Comparison of ENCODE assay signal across 22 cellular contexts in the genomic region with DNA sequence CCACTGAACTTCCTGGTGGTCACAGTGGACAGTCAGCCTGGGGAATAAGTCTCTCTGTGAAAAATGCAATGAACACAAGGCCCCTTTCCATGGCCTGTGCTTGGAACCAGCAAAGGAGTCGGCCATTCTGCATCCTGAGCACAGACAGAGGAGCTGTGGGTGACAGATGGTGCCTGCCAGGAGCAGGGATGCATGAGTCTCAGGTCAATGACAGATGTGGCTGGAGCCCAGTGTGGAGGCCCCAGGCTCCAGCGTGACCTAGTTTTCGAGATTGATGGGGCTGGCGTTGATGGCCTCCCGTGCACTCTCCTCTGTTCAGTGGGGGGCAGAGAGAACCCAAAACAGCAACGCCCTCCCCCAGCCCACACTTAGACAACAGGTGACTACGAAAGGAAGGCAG. TPM values are rescaled to one million over a fixed set of nuclear protein-coding genes. Genes with fewer than 3 reads are reported as not detected.
DNase-seq lines count a peak whose midpoint lies in the region; ATAC-seq and TF ChIP-seq lines count a peak whose summit lies in the region.
"Had no signal": no experiment of that assay in that cellular context is flagged by ENCODE, and none has a peak within 500 bp of the region (broad histone marks: within the 10 kb centered on the region; RNA-seq: fewer than 3 reads in every experiment).

No MANE protein-coding gene starts in this region.

- H3K4me3 Mint-ChIP-seq in activated CD4-positive, alpha-beta T cell treated with anti-CD3 and anti-CD28 coated beads for 36 hours: no peak overlapping the region
- no peak overlapping the region for H3K4me3 Mint-ChIP-seq in brain
- H3K4me3 Mint-ChIP-seq: mesothelial cell of epicardium, nephron progenitor cell had no signal

- H3K36me3 Mint-ChIP-seq in activated CD4-positive, alpha-beta T cell treated with anti-CD3 and anti-CD28 coated beads for 36 hours (ENCODE audit: low read depth): peaks cover 90% of the 10 kb centered on the region
- H3K36me3 Mint-ChIP-seq in brain: no peaks in the 10 kb centered on the region
- H3K36me3 Mint-ChIP-seq: mesothelial cell of epicardium had no signal

- no peaks in the 10 kb centered on the region for H3K79me2 ChIP-seq in PC-3 (ENCODE audit: low read length)

- peaks cover 99% of the 10 kb centered on the region for H3K4me1 Mint-ChIP-seq in activated CD4-positive, alpha-beta T cell treated with anti-CD3 and anti-CD28 coated beads for 36 hours
- peaks cover 34% of the 10 kb centered on the region for H3K4me1 Mint-ChIP-seq in brain

- POLR2A ChIA-PET in activated CD4-positive, alpha-beta T cell treated with anti-CD3 and anti-CD28 coated beads for 36 hours (lab: Charles Lee): interaction anchor here (0.9 to 1.1 kb wide), 3 partner anchors 11 to 40 kb away, joined by 4 to 5 read pairs (median 4); no protein-coding TSS in a partner anchor
- POLR2A ChIA-PET in PC-3 (lab: Charles Lee; ENCODE audit: unreplicated experiment): no interaction called here

- no peak overlapping the region for H3K9ac ChIP-seq in PC-3 (ENCODE audit: low read length)

- peak overlapping the region; percentile 44 for H3K27ac Mint-ChIP-seq in activated CD4-positive, alpha-beta T cell treated with anti-CD3 and anti-CD28 coated beads for 36 hours
- H3K27ac Mint-ChIP-seq in brain: peak overlapping the region in 3 of 5 experiments; percentile 27 to 76 (median 50)
- H3K27ac Mint-ChIP-seq: activated T-cell treated with anti-CD3 and anti-CD28 coated beads, Interleukin-2, amount 50 U/mL, for 72 hours; mesothelial cell of epicardium had no signal

- H3K9me3 ChIP-seq in PC-3 (ENCODE audit: low read length): no peaks in the 10 kb centered on the region
- H3K9me3 ChIP-seq: BE2C, prostate gland, upper lobe of right lung had no signal

- no peak overlapping the region for H3K4me3 ChIP-seq in PC-3 (ENCODE audit: low read length)
- H3K4me3 ChIP-seq: coronary artery, prostate gland, upper lobe of right lung had no signal

- H3K27me3 Mint-ChIP-seq in activated CD4-positive, alpha-beta T cell treated with anti-CD3 and anti-CD28 coated beads for 36 hours: no peaks in the 10 kb centered on the region
- peaks cover 5% of the 10 kb centered on the region for H3K27me3 Mint-ChIP-seq in brain

- no peak for DNase-seq in activated CD4-positive, alpha-beta T cell treated with anti-CD3 and anti-CD28 coated beads for 36 hours
- no peak for DNase-seq in activated CD4-positive, alpha-beta T cell treated with anti-CD3 and anti-CD28 coated beads, Interleukin-2, amount 50 U/mL, for 1 hour
- DNase-seq in NCI-H2171 treated with DMSO at 0.1 percent for 48 hours (lab: John Stamatoyannopoulos, UW): peak; percentile 84
- peak; percentile 22 for DNase-seq in stimulated activated CD8-positive, alpha-beta memory T cell treated with anti-CD3 and anti-CD28 coated beads, Interleukin-4, amount 100 ng/mL, for 48 hours
- no peak for DNase-seq in A172 (ENCODE audit: low spot score)
- no peak for DNase-seq in PC-3
- DNase-seq: activated T-cell treated with anti-CD3 and anti-CD28 coated beads, Interleukin-2, amount 50 U/mL, for 72 hours; BE2C; Calu3; head of caudate nucleus; Kasumi-1; NCI-H1930; nephron progenitor cell; RPMI8226; upper lobe of right lung had no signal

- no peaks in the 10 kb centered on the region for H3K36me3 ChIP-seq in PC-3 (ENCODE audit: low read depth, low read length)
- H3K36me3 ChIP-seq: BE2C, prostate gland, upper lobe of right lung had no signal

- CTCF ChIA-PET in activated CD4-positive, alpha-beta T cell treated with anti-CD3 and anti-CD28 coated beads for 36 hours (lab: Charles Lee): interaction anchor here (1.0 to 6.1 kb wide), 2 partner anchors 11 to 45 kb away, joined by 4 to 64 read pairs; no protein-coding TSS in a partner anchor
- CTCF ChIA-PET in PC-3 (lab: Charles Lee): no interaction called here

- intact Hi-C loops in activated CD4-positive, alpha-beta T cell treated with anti-CD3 and anti-CD28 coated beads for 36 hours (cut with DNase I, micrococcal nuclease): no loop called here
- intact Hi-C loops in PC-3 (cut with micrococcal nuclease): no loop called here

- no peak overlapping the region for H2AFZ ChIP-seq in PC-3 (ENCODE audit: low read length)

- H3K9me2 ChIP-seq in PC-3 (replicated peaks; ENCODE audit: low read length): no peaks in the 10 kb centered on the region

- H3K27me3 ChIP-seq in PC-3 (ENCODE audit: low read length): peaks cover 6% of the 10 kb centered on the region
- H3K27me3 ChIP-seq: BE2C, upper lobe of right lung had no signal

- no peak overlapping the region for H3K4me2 ChIP-seq in PC-3 (ENCODE audit: low read length)

- TF ChIP-seq CTCF in brain (conservative IDR thresholded peaks at IDR 0.05) (no peak), PC-3 (conservative IDR thresholded peaks at IDR 0.05; ENCODE audit: low read depth, low read length) (no peak)

- H3K4me1 ChIP-seq in PC-3 (ENCODE audit: insufficient read depth, low read length): no peaks in the 10 kb centered on the region
- H3K4me1 ChIP-seq: BE2C, prostate gland had no signal

- H3F3A ChIP-seq in PC-3 (ENCODE audit: low read length, unreplicated experiment): no peaks in the 10 kb centered on the region

- ATAC-seq in activated CD4-positive, alpha-beta T cell treated with anti-CD3 and anti-CD28 coated beads for 36 hours: no peak
- ATAC-seq in PC-3: no peak
- no peak for ATAC-seq in HG02885 (IDR thresholded peaks at IDR 0.05; ENCODE audit: poor library complexity, unreplicated experiment)
- ATAC-seq: activated T-cell treated with anti-CD3 and anti-CD28 coated beads, Interleukin-2, amount 50 U/mL, for 72 hours; left lobe of liver; upper lobe of right lung had no signal

- H3K27ac ChIP-seq in PC-3 (ENCODE audit: low read length): no peak overlapping the region
- H3K27ac ChIP-seq: coronary artery, prostate gland, upper lobe of right lung had no signal

- H4K20me1 ChIP-seq in PC-3 (ENCODE audit: low read length): no peaks in the 10 kb centered on the region

- H3K9me3 Mint-ChIP-seq in activated CD4-positive, alpha-beta T cell treated with anti-CD3 and anti-CD28 coated beads for 36 hours (ENCODE audit: low read depth): no peaks in the 10 kb centered on the region
- no peaks in the 10 kb centered on the region for H3K9me3 Mint-ChIP-seq in brain
- H3K9me3 Mint-ChIP-seq: activated T-cell treated with anti-CD3 and anti-CD28 coated beads, Interleukin-2, amount 50 U/mL, for 72 hours; mesothelial cell of epicardium; nephron progenitor cell had no signal

- no TSS peak for BruUV-seq in PC-3 (replicated peaks; lab: Mats Ljungman, UMichigan)

RNA-seq across cellular contexts. Expression of gene CD5, which starts 34.5 kb away (rescaled TPM):
- total RNA-seq in activated CD4-positive, alpha-beta T cell treated with anti-CD3 and anti-CD28 coated beads for 36 hours: 100 to 1,000 TPM; 298 to 399 TPM
- 0.29 TPM for polyA plus RNA-seq in brain (ENCODE audit: insufficient read depth, low read depth, low replicate concordance)
- not detected in 2 replicates for total RNA-seq in A172 (2014; rRNA removed; shearing (Covaris generic))
- 0.11 and 0.12 TPM in 2 replicates for total RNA-seq in PC-3 (2014; rRNA removed)
- total RNA-seq: Calu3, mesothelial cell of epicardium, skeletal muscle tissue had no signal

Comparison
In these comparisons a context has a peak if more than half of its experiments do, and no peak if none do; other contexts are left out.
1. DNase-seq: peak in NCI-H2171 treated with DMSO at 0.1 percent for 48 hours (single experiment) and stimulated activated CD8-positive, alpha-beta memory T cell treated with anti-CD3 and anti-CD28 coated beads, Interleukin-4, amount 100 ng/mL, for 48 hours (single experiment); none in activated CD4-positive, alpha-beta T cell treated with anti-CD3 and anti-CD28 coated beads for 36 hours (single experiment), activated CD4-positive, alpha-beta T cell treated with anti-CD3 and anti-CD28 coated beads, Interleukin-2, amount 50 U/mL, for 1 hour (single experiment), A172 (single experiment) and PC-3 (single experiment).
2. RNA of gene CD5, which starts 34.5 kb away (total RNA-seq): 298 to 399 TPM in activated CD4-positive, alpha-beta T cell treated with anti-CD3 and anti-CD28 coated beads for 36 hours; 0.11 to 0.12 TPM in PC-3 and not detected in A172; every median in the first group is over 100 times any median in the second.